In the genomic region with DNA sequence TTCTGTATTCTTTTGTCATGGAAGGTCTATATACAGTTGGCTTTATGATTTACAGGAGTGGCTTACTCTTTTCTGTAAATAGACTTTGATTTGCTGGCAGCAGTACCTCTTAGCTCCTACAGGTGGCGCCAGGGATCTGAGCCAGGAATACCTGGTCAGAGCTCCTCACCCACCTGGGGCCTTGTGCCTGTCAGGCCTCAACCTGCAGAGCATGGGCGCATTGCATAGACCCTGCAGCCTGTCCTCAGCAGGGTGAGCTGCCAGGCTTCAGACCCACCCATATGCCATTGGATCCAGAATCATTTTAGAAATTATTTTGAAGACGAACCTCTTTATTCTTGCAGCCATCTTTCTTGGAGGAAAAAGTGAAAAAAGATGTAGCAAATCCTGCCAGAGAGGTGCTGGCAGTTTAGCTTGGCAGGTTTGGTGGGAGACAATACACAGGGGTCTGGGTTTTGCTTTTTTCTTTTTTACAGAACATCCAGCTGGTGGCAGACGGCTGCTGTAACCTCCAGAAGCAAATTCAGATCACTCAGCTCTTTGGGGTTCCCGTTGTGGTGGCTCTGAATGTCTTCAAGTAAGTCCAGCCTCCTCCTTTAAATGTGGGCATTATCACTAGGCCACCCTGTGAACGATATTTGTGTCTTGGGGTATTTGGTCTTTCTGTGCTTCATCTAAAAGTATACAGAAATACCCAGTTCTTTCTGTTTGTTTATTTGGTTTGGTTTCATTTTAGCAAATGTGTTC, we compare ENCODE assay signal across 1 cellular context.
TF ChIP-seq lines count a peak whose summit lies in the region.

No MANE protein-coding gene starts in this region.

TF ChIP-seq in HepG2, 621 proteins besides CTCF, POLR2A, EP300 and RAD21 (continued from another document and continues in another):
- TF ChIP-seq HOXA3 (CRISPR knock-in tag; IDR thresholded peaks at IDR 0.05) (peak; percentile 25; the same call in 1 of the 2 replicates), GMEB2 (CRISPR knock-in tag; IDR thresholded peaks at IDR 0.05; ENCODE audit: low read depth) (no peak), TEAD2 (CRISPR knock-in tag; IDR thresholded peaks at IDR 0.05) (no peak), ZBTB42 (CRISPR knock-in tag; IDR thresholded peaks at IDR 0.05) (no peak), ZFP36 (IDR thresholded peaks at IDR 0.05; ENCODE audit: borderline replicate concordance, low read depth, low read length, partially characterized antibody) (peak; percentile 18), ZNF10 (CRISPR knock-in tag; IDR thresholded peaks at IDR 0.05; ENCODE audit: borderline replicate concordance, low read depth) (no peak), FOXK2 (IDR thresholded peaks at IDR 0.05) (no peak), TCF7L2 (IDR thresholded peaks at IDR 0.05; ENCODE audit: low read depth, low read length) (no peak), ZNF614 (CRISPR knock-in tag; IDR thresholded peaks at IDR 0.05; ENCODE audit: borderline replicate concordance) (peak; percentile 72), ZNF282 (IDR thresholded peaks at IDR 0.05; ENCODE audit: partially characterized antibody) (no peak), GLMP (CRISPR knock-in tag; IDR thresholded peaks at IDR 0.05; ENCODE audit: borderline replicate concordance) (no peak), PRMT3 (CRISPR knock-in tag; IDR thresholded peaks at IDR 0.05; ENCODE audit: borderline replicate concordance, low read depth) (no peak), TBX3 (IDR thresholded peaks at IDR 0.05; ENCODE audit: borderline replicate concordance) (no peak), ZNF160 (CRISPR knock-in tag; IDR thresholded peaks at IDR 0.05) (no peak), HCFC1 (IDR thresholded peaks at IDR 0.05; ENCODE audit: low read depth, low read length) (no peak), ZNF598 (CRISPR knock-in tag; IDR thresholded peaks at IDR 0.05; ENCODE audit: borderline replicate concordance) (no peak), NFE2 (CRISPR knock-in tag; IDR thresholded peaks at IDR 0.05) (no peak), NFIC (IDR thresholded peaks at IDR 0.05; ENCODE audit: low read length) (no peak), ETV6 (CRISPR knock-in tag; conservative IDR thresholded peaks at IDR 0.05) (no peak), ZKSCAN1 (IDR thresholded peaks at IDR 0.05; ENCODE audit: low read length) (no peak), ZNF597 (CRISPR knock-in tag; IDR thresholded peaks at IDR 0.05) (no peak), GTF2F1 (IDR thresholded peaks at IDR 0.05; ENCODE audit: low read length) (no peak), KLF11 (CRISPR knock-in tag; IDR thresholded peaks at IDR 0.05) (no peak), ZFYVE20 (CRISPR knock-in tag; IDR thresholded peaks at IDR 0.05; ENCODE audit: borderline replicate concordance, low read depth) (no peak), ZNF703 (CRISPR knock-in tag; IDR thresholded peaks at IDR 0.05; ENCODE audit: borderline replicate concordance) (no peak), MAF1 (CRISPR knock-in tag; IDR thresholded peaks at IDR 0.05; ENCODE audit: borderline replicate concordance) (no peak), MTF2 (CRISPR knock-in tag; IDR thresholded peaks at IDR 0.05; ENCODE audit: borderline replicate concordance) (no peak), FIP1L1 (IDR thresholded peaks at IDR 0.05; ENCODE audit: borderline replicate concordance, insufficient read depth, low read depth, low read length) (no peak), KDM5A (IDR thresholded peaks at IDR 0.05; ENCODE audit: borderline replicate concordance, low read length) (no peak), U2AF1 (optimal IDR thresholded peaks at IDR 0.05; ENCODE audit: low read depth, low read length) (no peak), ATF3 (CRISPR knock-in tag; IDR thresholded peaks at IDR 0.05) (no peak), MTA1 (CRISPR knock-in tag; IDR thresholded peaks at IDR 0.05; ENCODE audit: borderline replicate concordance) (no peak), ZNF484 (CRISPR knock-in tag; IDR thresholded peaks at IDR 0.05; ENCODE audit: borderline replicate concordance, low read depth) (no peak), ZNF280D (CRISPR knock-in tag; IDR thresholded peaks at IDR 0.05) (no peak), ZMYM3 (CRISPR knock-in tag; IDR thresholded peaks at IDR 0.05) (no peak), XBP1 (CRISPR knock-in tag; IDR thresholded peaks at IDR 0.05) (no peak), ATF6 (CRISPR knock-in tag; conservative IDR thresholded peaks at IDR 0.05) (0 out of 2 replicates have a peak, but pooled peaks have one; percentile 69), ELF1 (CRISPR knock-in tag; IDR thresholded peaks at IDR 0.05) (0 out of 2 replicates have a peak, but pooled peaks have one; percentile 36), ZNF460 (CRISPR knock-in tag; IDR thresholded peaks at IDR 0.05; ENCODE audit: borderline replicate concordance) (no peak), LCORL (IDR thresholded peaks at IDR 0.05) (no peak), LCORL (CRISPR knock-in tag; IDR thresholded peaks at IDR 0.05) (0 out of 2 replicates have a peak, but pooled peaks have one; percentile 20), ZNF792 (CRISPR knock-in tag; IDR thresholded peaks at IDR 0.05) (no peak), ZNF709 (CRISPR knock-in tag; IDR thresholded peaks at IDR 0.05) (no peak), SMAD1 (CRISPR knock-in tag; IDR thresholded peaks at IDR 0.05; ENCODE audit: borderline replicate concordance, low read depth) (no peak), KDM4B (CRISPR knock-in tag; IDR thresholded peaks at IDR 0.05) (no peak), ZNF776 (CRISPR knock-in tag; IDR thresholded peaks at IDR 0.05) (no peak), SNAPC5 (CRISPR knock-in tag; IDR thresholded peaks at IDR 0.05; ENCODE audit: borderline replicate concordance) (no peak), ZNF556 (CRISPR knock-in tag; IDR thresholded peaks at IDR 0.05; ENCODE audit: borderline replicate concordance) (no peak), ZNF382 (CRISPR knock-in tag; IDR thresholded peaks at IDR 0.05; ENCODE audit: borderline replicate concordance) (no peak), ZNF260 (CRISPR knock-in tag; IDR thresholded peaks at IDR 0.05; ENCODE audit: borderline replicate concordance, low read depth) (no peak), MBNL3 (CRISPR knock-in tag; conservative IDR thresholded peaks at IDR 0.05) (no peak), GATAD2A (CRISPR knock-in tag; IDR thresholded peaks at IDR 0.05) (peak; percentile 57; the same call in 1 of the 2 replicates), HOXD1 (CRISPR knock-in tag; IDR thresholded peaks at IDR 0.05) (no peak), ZNF746 (CRISPR knock-in tag; IDR thresholded peaks at IDR 0.05) (no peak), SRSF9 (IDR thresholded peaks at IDR 0.05; ENCODE audit: borderline replicate concordance, insufficient read depth, low read depth, low read length, poor library complexity, severe bottlenecking) (no peak)
- TF ChIP-seq, protein P1, sequence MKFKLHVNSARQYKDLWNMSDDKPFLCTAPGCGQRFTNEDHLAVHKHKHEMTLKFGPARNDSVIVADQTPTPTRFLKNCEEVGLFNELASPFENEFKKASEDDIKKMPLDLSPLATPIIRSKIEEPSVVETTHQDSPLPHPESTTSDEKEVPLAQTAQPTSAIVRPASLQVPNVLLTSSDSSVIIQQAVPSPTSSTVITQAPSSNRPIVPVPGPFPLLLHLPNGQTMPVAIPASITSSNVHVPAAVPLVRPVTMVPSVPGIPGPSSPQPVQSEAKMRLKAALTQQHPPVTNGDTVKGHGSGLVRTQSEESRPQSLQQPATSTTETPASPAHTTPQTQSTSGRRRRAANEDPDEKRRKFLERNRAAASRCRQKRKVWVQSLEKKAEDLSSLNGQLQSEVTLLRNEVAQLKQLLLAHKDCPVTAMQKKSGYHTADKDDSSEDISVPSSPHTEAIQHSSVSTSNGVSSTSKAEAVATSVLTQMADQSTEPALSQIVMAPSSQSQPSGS (CRISPR knock-in tag; IDR thresholded peaks at IDR 0.05): 0 out of 2 replicates have a peak, but pooled peaks have one; percentile 65
- TF ChIP-seq, protein P2, sequence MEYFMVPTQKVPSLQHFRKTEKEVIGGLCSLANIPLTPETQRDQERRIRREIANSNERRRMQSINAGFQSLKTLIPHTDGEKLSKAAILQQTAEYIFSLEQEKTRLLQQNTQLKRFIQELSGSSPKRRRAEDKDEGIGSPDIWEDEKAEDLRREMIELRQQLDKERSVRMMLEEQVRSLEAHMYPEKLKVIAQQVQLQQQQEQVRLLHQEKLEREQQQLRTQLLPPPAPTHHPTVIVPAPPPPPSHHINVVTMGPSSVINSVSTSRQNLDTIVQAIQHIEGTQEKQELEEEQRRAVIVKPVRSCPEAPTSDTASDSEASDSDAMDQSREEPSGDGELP (IDR thresholded peaks at IDR 0.05; ENCODE audit: borderline replicate concordance, low read depth): peak; percentile 26; the same call in 1 of the 2 replicates
